In genomic region chr7:128030263-128030998, GRCh38 we compare ENCODE assay signal across 8 cellular contexts. TPM values are rescaled to one million over a fixed set of nuclear protein-coding genes. Genes with fewer than 3 reads are reported as not detected.
DNase-seq lines count a peak whose midpoint lies in the region; ATAC-seq and TF ChIP-seq lines count a peak whose summit lies in the region.

No MANE protein-coding gene starts in this region.

- no peak overlapping the region for H3K27ac Mint-ChIP-seq in CD4-positive, CD25-positive, alpha-beta regulatory T cell
- H3K27ac Mint-ChIP-seq in osteocyte (ENCODE audit: unreplicated experiment) = no peak overlapping the region

- no peak for ATAC-seq in CD4-positive, CD25-positive, alpha-beta regulatory T cell (ENCODE audit: low read depth in 2 of 2)
- ATAC-seq in GM21367 (IDR thresholded peaks at IDR 0.05; ENCODE audit: unreplicated experiment) = no peak

- H3K4me2 ChIP-seq in OCI-LY1 (ENCODE audit: low read length) = peak overlapping the region; percentile 80

- H3K9me3 Mint-ChIP-seq in CD4-positive, CD25-positive, alpha-beta regulatory T cell = peaks cover 0 to 1% (median 0%) of the 10 kb centered on the region in 7 donors
- no peaks in the 10 kb centered on the region for H3K9me3 Mint-ChIP-seq in osteocyte (ENCODE audit: unreplicated experiment)

- H2AFZ ChIP-seq in OCI-LY1 (ENCODE audit: low read length) = no peak overlapping the region

- H3K36me3 ChIP-seq in CD4-positive, CD25-positive, alpha-beta regulatory T cell (ENCODE audit: control insufficient read depth, insufficient read depth, low read length) = peaks cover 9% of the 10 kb centered on the region
- peaks cover 22% of the 10 kb centered on the region for H3K36me3 ChIP-seq in OCI-LY1 (ENCODE audit: insufficient read depth, low read length)
- H3K36me3 ChIP-seq in esophagus squamous epithelium = peaks cover 0 to 16% (median 0%) of the 10 kb centered on the region in 3 donors
- no peaks in the 10 kb centered on the region for H3K36me3 ChIP-seq in MG63

- no peaks in the 10 kb centered on the region for H3K79me2 ChIP-seq in OCI-LY1 (ENCODE audit: insufficient read depth, low read length)

- no peaks in the 10 kb centered on the region for H3K27me3 ChIP-seq in CD4-positive, CD25-positive, alpha-beta regulatory T cell (ENCODE audit: control insufficient read depth, insufficient read depth, low read length)
- H3K27me3 ChIP-seq in OCI-LY1 (ENCODE audit: insufficient read depth, low read length) = peaks cover 10% of the 10 kb centered on the region; the same call in 1 of the 2 replicates
- H3K27me3 ChIP-seq in esophagus squamous epithelium = peaks cover 0 to 23% (median 0%) of the 10 kb centered on the region in 4 donors
- H3K27me3 ChIP-seq in MG63 = no peaks in the 10 kb centered on the region

- H3F3A ChIP-seq in OCI-LY1 (ENCODE audit: insufficient read depth, low read length) = no peaks in the 10 kb centered on the region

- intact Hi-C loops in esophagus squamous epithelium (cut with DNase I) = no loop called here

- no peak overlapping the region for H3K4me3 ChIP-seq in CD4-positive, CD25-positive, alpha-beta regulatory T cell (ENCODE audit: low read depth, low read length)
- peak overlapping the region; percentile 59 for H3K4me3 ChIP-seq in OCI-LY1 (ENCODE audit: low read depth, low read length, poor library complexity, severe bottlenecking)
- H3K4me3 ChIP-seq in esophagus squamous epithelium = peak overlapping the region; percentile 42 to 70 (median 53)
- H3K4me3 ChIP-seq in MG63 = no peak overlapping the region

- no peak overlapping the region for H3K27ac ChIP-seq in CD4-positive, CD25-positive, alpha-beta regulatory T cell (ENCODE audit: insufficient read depth, low read length, poor library complexity, severe bottlenecking)
- H3K27ac ChIP-seq in OCI-LY1 (ENCODE audit: low read depth, low read length, poor library complexity, severe bottlenecking) (no peak overlapping the region), esophagus squamous epithelium (peak overlapping the region in 2 of 4 donors; percentile 44 to 57)

- H3K4me1 Mint-ChIP-seq in CD4-positive, CD25-positive, alpha-beta regulatory T cell = peaks cover 0 to 23% (median 6%) of the 10 kb centered on the region in 4 donors
- H3K4me1 Mint-ChIP-seq in osteocyte (ENCODE audit: unreplicated experiment) = peaks cover 11% of the 10 kb centered on the region

- H3K9ac ChIP-seq in OCI-LY1 (ENCODE audit: low read length) = no peak overlapping the region

- no peak for TF ChIP-seq POLR2A in esophagus squamous epithelium (IDR thresholded peaks at IDR 0.05)

- no peaks in the 10 kb centered on the region for H4K20me1 ChIP-seq in OCI-LY1 (ENCODE audit: insufficient read depth, low read length)

- 72 to 89% methylated on average over 19 to 22 of the region's 41 CpGs for WGBS in esophagus squamous epithelium, 2 donors

- no peaks in the 10 kb centered on the region for H3K9me2 ChIP-seq in OCI-LY1 (ENCODE audit: low read depth, low read length)

- DNase-seq in CD4-positive, CD25-positive, alpha-beta regulatory T cell = no peak
- DNase-seq in esophagus squamous epithelium (lab: John Stamatoyannopoulos, UW) (no peak), osteocyte (ENCODE audit: extremely low spot score, unreplicated experiment) (no peak), SK-N-DZ (ENCODE audit: low spot score) (no peak), NCI-H2196 treated with DMSO at 0.1 percent for 48 hours (lab: John Stamatoyannopoulos, UW; ENCODE audit: unreplicated experiment) (no peak), MG63 (no peak)

- H3K9me3 ChIP-seq in CD4-positive, CD25-positive, alpha-beta regulatory T cell (ENCODE audit: control insufficient read depth in 2 of 2, low read length in 2 of 2) = no peaks in the 10 kb centered on the region
- no peaks in the 10 kb centered on the region for H3K9me3 ChIP-seq in OCI-LY1 (ENCODE audit: low read length)
- no peaks in the 10 kb centered on the region for H3K9me3 ChIP-seq in esophagus squamous epithelium
- no peaks in the 10 kb centered on the region for H3K9me3 ChIP-seq in MG63

- H3K4me3 Mint-ChIP-seq in CD4-positive, CD25-positive, alpha-beta regulatory T cell = peak overlapping the region; percentile 70 to 88 (median 81)
- peak overlapping the region; percentile 47 for H3K4me3 Mint-ChIP-seq in osteocyte (ENCODE audit: unreplicated experiment)

- TF ChIP-seq CTCF in OCI-LY1 (IDR thresholded peaks at IDR 0.05; ENCODE audit: low read length) = no peak
- TF ChIP-seq CTCF in esophagus squamous epithelium (IDR thresholded peaks at IDR 0.05) = no peak
- TF ChIP-seq CTCF in osteocyte (IDR thresholded peaks at IDR 0.05) = no peak

- H3K4me1 ChIP-seq in CD4-positive, CD25-positive, alpha-beta regulatory T cell (ENCODE audit: control insufficient read depth, insufficient read depth, low read length, poor library complexity, severe bottlenecking) = peaks cover 14% of the 10 kb centered on the region
- H3K4me1 ChIP-seq in OCI-LY1 (ENCODE audit: insufficient read depth, low read length, severe bottlenecking) (peaks cover 17% of the 10 kb centered on the region), esophagus squamous epithelium (peaks cover 15 to 57% (median 20%) of the 10 kb centered on the region in 3 donors)

- peaks cover 21% of the 10 kb centered on the region for H3K36me3 Mint-ChIP-seq in CD4-positive, CD25-positive, alpha-beta regulatory T cell
- peaks cover 9% of the 10 kb centered on the region for H3K36me3 Mint-ChIP-seq in osteocyte (ENCODE audit: unreplicated experiment)

- H3K27me3 Mint-ChIP-seq in CD4-positive, CD25-positive, alpha-beta regulatory T cell = peaks cover 18% of the 10 kb centered on the region
- no peaks in the 10 kb centered on the region for H3K27me3 Mint-ChIP-seq in osteocyte (ENCODE audit: unreplicated experiment)

RNA-seq across cellular contexts. Expression of gene LRRC4, which starts 0.8 kb away (rescaled TPM):
- total RNA-seq in CD4-positive, CD25-positive, alpha-beta regulatory T cell = not detected
- polyA plus RNA-seq in CD4-positive, CD25-positive, alpha-beta regulatory T cell = under 1 TPM in 1 of 4 donors, not detected in 3; 0.06 TPM
- total RNA-seq in esophagus squamous epithelium = 10 to 100 TPM in 1 of 4 donors, 1 to 10 TPM in 3; 2.9 to 11.1 (median 6.5) TPM
- total RNA-seq in osteocyte = 0.29 and 0.70 TPM in 2 replicates
- 1.4 and 1.9 TPM in 2 replicates for polyA plus RNA-seq in SK-N-DZ (2014; cell fraction: cytosol; rRNA removed)
- polyA plus RNA-seq in SK-N-DZ (2014; cell fraction: nucleus; rRNA removed) = 1.4 and 1.9 TPM in 2 replicates
- not detected in 2 replicates for total RNA-seq in MG63 (2014; rRNA removed; shearing (Covaris generic); ENCODE audit: low replicate concordance)

Comparison
In these comparisons a context has a peak if more than half of its experiments do, and no peak if none do; other contexts are left out.
1. H3K4me3 ChIP-seq: peak in OCI-LY1 (single experiment) and esophagus squamous epithelium (4 of 4); none in CD4-positive, CD25-positive, alpha-beta regulatory T cell (single experiment) and MG63 (single experiment).